In genomic region chr20:63377256-63378114, GRCh38 we compare ENCODE assay signal across 1 cellular context.
TF ChIP-seq lines count a peak whose summit lies in the region.

No MANE protein-coding gene starts in this region.

TF ChIP-seq in HepG2, 621 proteins besides CTCF, POLR2A, EP300 and RAD21 (continued from another document and continues in another):
- TF ChIP-seq ARID5B (CRISPR knock-in tag; IDR thresholded peaks at IDR 0.05), result no peak
- 0 out of 2 replicates have a peak, but pooled peaks have one; percentile 23 for TF ChIP-seq PHF8 (CRISPR knock-in tag; IDR thresholded peaks at IDR 0.05)
- no peak for TF ChIP-seq ZNF318 (CRISPR knock-in tag; IDR thresholded peaks at IDR 0.05)
- no peak for TF ChIP-seq NONO (IDR thresholded peaks at IDR 0.05)
- peak; percentile 60; the same call in 1 of the 2 replicates for TF ChIP-seq NONO (CRISPR knock-in tag; conservative IDR thresholded peaks at IDR 0.05)
- TF ChIP-seq MAFF (IDR thresholded peaks at IDR 0.05; ENCODE audit: low read depth, low read length), result no peak
- TF ChIP-seq MTF2 (CRISPR knock-in tag; IDR thresholded peaks at IDR 0.05; ENCODE audit: borderline replicate concordance), result peak; percentile 59; the same call in 1 of the 2 replicates
- no peak for TF ChIP-seq GMEB1 (CRISPR knock-in tag; IDR thresholded peaks at IDR 0.05; ENCODE audit: borderline replicate concordance)
- no peak for TF ChIP-seq MED1 (CRISPR knock-in tag; IDR thresholded peaks at IDR 0.05)
- TF ChIP-seq ZNF569 (CRISPR knock-in tag; IDR thresholded peaks at IDR 0.05; ENCODE audit: borderline replicate concordance), result no peak
- TF ChIP-seq ZNF234 (CRISPR knock-in tag; conservative IDR thresholded peaks at IDR 0.05), result no peak
- peak; percentile 76 for TF ChIP-seq RFX3 (CRISPR knock-in tag; IDR thresholded peaks at IDR 0.05)
- TF ChIP-seq THRA (CRISPR knock-in tag; IDR thresholded peaks at IDR 0.05; ENCODE audit: borderline replicate concordance), result no peak
- TF ChIP-seq MIER2 (CRISPR knock-in tag; IDR thresholded peaks at IDR 0.05), result no peak
- no peak for TF ChIP-seq RFXANK (CRISPR knock-in tag; IDR thresholded peaks at IDR 0.05)
- no peak for TF ChIP-seq ZC3H13 (CRISPR knock-in tag; IDR thresholded peaks at IDR 0.05)
- no peak for TF ChIP-seq ZNF674 (CRISPR knock-in tag; IDR thresholded peaks at IDR 0.05; ENCODE audit: low read depth)
- TF ChIP-seq PREB (CRISPR knock-in tag; IDR thresholded peaks at IDR 0.05), result no peak
- peak; percentile 91 for TF ChIP-seq SIX4 (CRISPR knock-in tag; IDR thresholded peaks at IDR 0.05)
- TF ChIP-seq ZNF629 (CRISPR knock-in tag; conservative IDR thresholded peaks at IDR 0.05), result no peak
- TF ChIP-seq MTA3 (CRISPR knock-in tag; IDR thresholded peaks at IDR 0.05), result no peak
- TF ChIP-seq ZNF18 (CRISPR knock-in tag; IDR thresholded peaks at IDR 0.05; ENCODE audit: insufficient replicate concordance), result no peak
- TF ChIP-seq RARA (CRISPR knock-in tag; IDR thresholded peaks at IDR 0.05), result peak; percentile 44; the same call in 1 of the 2 replicates
- no peak for TF ChIP-seq ZIK1 (CRISPR knock-in tag; IDR thresholded peaks at IDR 0.05; ENCODE audit: borderline replicate concordance, low read depth)
- no peak for TF ChIP-seq ASH2L (IDR thresholded peaks at IDR 0.05; ENCODE audit: insufficient read length, low read depth, low read length)
- TF ChIP-seq SYNCRIP (IDR thresholded peaks at IDR 0.05; ENCODE audit: insufficient read depth, low read depth, low read length), result no peak
- no peak for TF ChIP-seq CHCHD3 (CRISPR knock-in tag; IDR thresholded peaks at IDR 0.05)
- TF ChIP-seq ZFP36L1 (CRISPR knock-in tag; IDR thresholded peaks at IDR 0.05), result no peak
- TF ChIP-seq HES4 (CRISPR knock-in tag; IDR thresholded peaks at IDR 0.05; ENCODE audit: borderline replicate concordance), result 0 out of 2 replicates have a peak, but pooled peaks have one; percentile 50
- no peak for TF ChIP-seq ZNF160 (CRISPR knock-in tag; IDR thresholded peaks at IDR 0.05)
- no peak for TF ChIP-seq ZNF747 (CRISPR knock-in tag; IDR thresholded peaks at IDR 0.05; ENCODE audit: borderline replicate concordance)
- TF ChIP-seq NCOA2 (CRISPR knock-in tag; IDR thresholded peaks at IDR 0.05), result no peak
- peak; percentile 56 for TF ChIP-seq ZBTB10 (CRISPR knock-in tag; IDR thresholded peaks at IDR 0.05; ENCODE audit: borderline replicate concordance)
- TF ChIP-seq TP53 (CRISPR knock-in tag; conservative IDR thresholded peaks at IDR 0.05), result no peak
- TF ChIP-seq SRF (IDR thresholded peaks at IDR 0.05; ENCODE audit: low read depth, low read length), result no peak
- TF ChIP-seq ZSCAN30 (CRISPR knock-in tag; IDR thresholded peaks at IDR 0.05), result no peak
- TF ChIP-seq ZNF136 (CRISPR knock-in tag; IDR thresholded peaks at IDR 0.05; ENCODE audit: low read depth), result no peak
